ENCODE assay signal across 8 cellular contexts in genomic region chr11:66546368-66546965, GRCh38. TPM values are rescaled to one million over a fixed set of nuclear protein-coding genes. Genes with fewer than 3 reads are reported as not detected.
DNase-seq lines count a peak whose midpoint lies in the region; ATAC-seq, FAIRE-seq and TF ChIP-seq lines count a peak whose summit lies in the region.

TSS of gene ACTN3 (plus strand) at chr11:66546903. CDS start at chr11:66546938, 35 bp downstream.

- no peaks in the 10 kb centered on the region for H4K20me1 ChIP-seq in K562 (replicated peaks; ENCODE audit: control insufficient read depth, insufficient read depth, low read length)

- CTCF ChIA-PET in K562 (lab: Yijun Ruan, JAX; ENCODE audit: low intra/inter-chr PET ratio): no interaction called here

- no peak for TF ChIP-seq RAD21 in K562 (CRISPR knock-in tag; conservative IDR thresholded peaks at IDR 0.05 in 1 of 2, IDR thresholded peaks at IDR 0.05 in 1 of 2)

- no peak for TF ChIP-seq EP300 in K562 (IDR thresholded peaks at IDR 0.05; ENCODE audit: low read length)

- H3K4me3 ChIP-seq in K562 (peak within 1 kb of the TSS; percentile 94), thymus (ENCODE audit: low read length) (peak within 1 kb of the TSS; percentile 72)

- no peak for FAIRE-seq in K562 (lab: Jason Lieb, UNC)

- peak within 1 kb of the TSS; percentile 73 for H3K27ac ChIP-seq in K562 (ENCODE audit: extremely low read depth, low read depth, low read length)
- peak within 1 kb of the TSS; percentile 52 for H3K27ac ChIP-seq in layer of hippocampus (ENCODE audit: low read depth, low read length)
- peak within 1 kb of the TSS; percentile 78 for H3K27ac ChIP-seq in thymus (ENCODE audit: low read depth)

- H3K9me1 ChIP-seq in K562 (ENCODE audit: control insufficient read depth, insufficient read depth, low read length): no peaks in the 10 kb centered on the region

- H3K36me3 ChIP-seq in K562 (ENCODE audit: control insufficient read depth, insufficient read depth, low read length) (peaks cover 5% of the 10 kb centered on the region; the same call in 1 of the 3 replicates), thymus (ENCODE audit: control insufficient read depth, insufficient read depth) (peaks cover 15% of the 10 kb centered on the region)

- H3K4me1 ChIP-seq in K562 (replicated peaks in 1 of 2; ENCODE audit: control insufficient read depth in 2 of 2, insufficient read depth in 2 of 2, low read length in 2 of 2) (peaks cover 0 to 38% of the 10 kb centered on the region in 2 experiments; a peak in 4 of 5 replicates), thymus (ENCODE audit: control insufficient read depth, insufficient read depth, low read length) (peaks cover 15% of the 10 kb centered on the region)

- H3K4me2 ChIP-seq in K562 (ENCODE audit: insufficient read depth, low read length): peak within 1 kb of the TSS; percentile 75

- intact Hi-C loops in K562 (cut with micrococcal nuclease): no loop called here

- 7% methylated on average over 23 of the region's 37 CpGs for WGBS in K562 (ENCODE audit: insufficient coverage, low coverage, missing lambda C conversion rate)
- 15% methylated on average over 37 of the region's 37 CpGs for WGBS in thymus

- ATAC-seq in HG03460 (IDR thresholded peaks at IDR 0.05; ENCODE audit: unreplicated experiment) (peak; percentile 6), K562 (peak; percentile 1; the same call in 1 of the 3 replicates), GM19324 (IDR thresholded peaks at IDR 0.05; ENCODE audit: low FRiP score, unreplicated experiment) (no peak)

- in situ Hi-C loops in K562 (cut with MboI): no loop called here

- BruUV-seq in K562 (replicated peaks; lab: Mats Ljungman, UMichigan): no TSS peak

- peak within 1 kb of the TSS; percentile 81 to 98 for H3K9ac ChIP-seq in K562 (ENCODE audit: insufficient read depth in 1 of 2, low read depth in 2 of 2, low read length in 2 of 2)

- TF ChIP-seq POLR2A in K562 (conservative IDR thresholded peaks at IDR 0.05): no peak

- H3K27me3 ChIP-seq in K562 (ENCODE audit: control insufficient read depth in 2 of 2, insufficient read depth in 2 of 2, low read length in 2 of 2): peaks cover 0 to 4% of the 10 kb centered on the region in 2 experiments; a peak in 1 of 5 replicates
- no peaks in the 10 kb centered on the region for H3K27me3 ChIP-seq in layer of hippocampus (ENCODE audit: control insufficient read depth, insufficient read depth, low read length)
- peaks cover 12% of the 10 kb centered on the region for H3K27me3 ChIP-seq in thymus (ENCODE audit: control insufficient read depth, insufficient read depth)

- H3K9me3 ChIP-seq in K562 (replicated peaks; ENCODE audit: control insufficient read depth, insufficient read depth, low read depth, low read length) (no peaks in the 10 kb centered on the region), thymus (ENCODE audit: control insufficient read depth) (no peaks in the 10 kb centered on the region)

- peak; percentile 43 for DNase-seq in AG20443 (ENCODE audit: low spot score)
- DNase-seq in K562 (ENCODE audit: extremely low read depth in 1 of 4, low spot score in 3 of 4): peak in 2 of 4 experiments; percentile 56 to 57
- no peak for DNase-seq in DMS153 (lab: John Stamatoyannopoulos, UW)
- DNase-seq in NCI-H1436 treated with DMSO at 0.1 percent for 48 hours (lab: John Stamatoyannopoulos, UW): no peak

- no peak for TF ChIP-seq CTCF in K562 (IDR thresholded peaks at IDR 0.05 in 2 of 3, conservative IDR thresholded peaks at IDR 0.05 in 1 of 3; ENCODE audit: insufficient read depth in 2 of 3, low read depth in 1 of 3, low read length in 3 of 3)

- H3K79me2 ChIP-seq in K562 (ENCODE audit: control insufficient read depth, insufficient read depth, low read length): peaks cover 6% of the 10 kb centered on the region; the same call in 1 of the 3 replicates

- peak within 1 kb of the TSS; percentile 81 for H2AFZ ChIP-seq in K562 (ENCODE audit: low read depth, low read length)

- POLR2A ChIA-PET in K562 (lab: Yijun Ruan, JAX): interaction anchor here (0.7 to 1.8 kb wide), 7 partner anchors 10 to 132 kb away, joined by 3 to 12 read pairs (median 6); partner anchors contain the start of gene RBM4B

TF ChIP-seq in K562, 482 proteins besides CTCF, POLR2A, EP300 and RAD21 (continues in another document):
- TF ChIP-seq MCM7 (IDR thresholded peaks at IDR 0.05): no peak
- peak; percentile 69 for TF ChIP-seq PHF20 (IDR thresholded peaks at IDR 0.05; ENCODE audit: partially characterized antibody)
- TF ChIP-seq PRMT5 (CRISPR knock-in tag; IDR thresholded peaks at IDR 0.05): no peak
- no peak for TF ChIP-seq CREM (IDR thresholded peaks at IDR 0.05; ENCODE audit: low read depth)
- no peak for TF ChIP-seq ESRRB (CRISPR knock-in tag; IDR thresholded peaks at IDR 0.05; ENCODE audit: borderline replicate concordance)
- TF ChIP-seq TOE1 (IDR thresholded peaks at IDR 0.05; ENCODE audit: borderline replicate concordance): peak; percentile 49; the same call in 1 of the 2 replicates
- no peak for TF ChIP-seq TOE1 (CRISPR knock-in tag; IDR thresholded peaks at IDR 0.05; ENCODE audit: borderline replicate concordance, low read depth)
- no peak for TF ChIP-seq MBD1 (CRISPR knock-in tag; IDR thresholded peaks at IDR 0.05)
- peak; percentile 14; the same call in 1 of the 2 replicates for TF ChIP-seq E2F3 (CRISPR knock-in tag; IDR thresholded peaks at IDR 0.05)
- TF ChIP-seq ZNF785 (CRISPR knock-in tag; IDR thresholded peaks at IDR 0.05): no peak
- TF ChIP-seq DLX4 (CRISPR knock-in tag; IDR thresholded peaks at IDR 0.05): no peak
- no peak for TF ChIP-seq ZNF57 (CRISPR knock-in tag; IDR thresholded peaks at IDR 0.05)
- no peak for TF ChIP-seq JUN (IDR thresholded peaks at IDR 0.05; ENCODE audit: borderline replicate concordance, low read depth, low read length)
- no peak for TF ChIP-seq JUN (CRISPR knock-in tag; IDR thresholded peaks at IDR 0.05; ENCODE audit: borderline replicate concordance)
- TF ChIP-seq HDGF (IDR thresholded peaks at IDR 0.05): peak; percentile 95; the same call in 1 of the 2 replicates
- TF ChIP-seq MTA3 (IDR thresholded peaks at IDR 0.05; ENCODE audit: borderline replicate concordance): no peak
- peak; percentile 55 to 91; a peak in 3 of 4 replicates for TF ChIP-seq RCOR1 (IDR thresholded peaks at IDR 0.05; ENCODE audit: borderline replicate concordance in 1 of 2, low read depth in 2 of 2, low read length in 2 of 2)
- peak; percentile 75; the same call in 1 of the 2 replicates for TF ChIP-seq CC2D1A (IDR thresholded peaks at IDR 0.05)
- TF ChIP-seq ESRRA (IDR thresholded peaks at IDR 0.05; ENCODE audit: borderline replicate concordance, low read depth): peak; percentile 52
- TF ChIP-seq VEZF1 (CRISPR knock-in tag; IDR thresholded peaks at IDR 0.05): peak; percentile 65
- no peak for TF ChIP-seq L3MBTL2 (IDR thresholded peaks at IDR 0.05)
- TF ChIP-seq SETDB1 (IDR thresholded peaks at IDR 0.05; ENCODE audit: low read length): no peak
- TF ChIP-seq ZNF696 (CRISPR knock-in tag; conservative IDR thresholded peaks at IDR 0.05): no peak

RNA-seq across cellular contexts. Expression of gene ACTN3, which starts in this region (rescaled TPM):
- 0.21 TPM in 1 of 2 replicates, not detected in the other for total RNA-seq in K562 (2011; cell fraction: chromatin; rRNA removed; ENCODE audit: low replicate concordance)
- total RNA-seq in K562 (2011; cell fraction: nucleolus; rRNA removed): not detected in 2 replicates
- not detected in 2 replicates for total RNA-seq in K562 (2011; cell fraction: nucleoplasm; rRNA removed)
- total RNA-seq in K562 (2014; rRNA removed) (not detected in 2 replicates), K562 (2014; rRNA removed; fragmentation: Illumina TruSeq; extraction: Trizol) (not detected in 2 replicates), K562 (2015; rRNA removed; fragmentation: Illumina TruSeq; extraction: Trizol) (not detected in 2 replicates), K562 (2021) (not detected in 2 replicates)
- polyA plus RNA-seq in K562 (2011; rRNA removed) (not detected in 2 replicates), K562 (2014; fragmentation: Illumina TruSeq; extraction: Trizol) (not detected in 2 replicates), K562 (2014; fragmentation: Nextera tagmentation; extraction: Ambion mirVana) (not detected), K562 (2014; rRNA removed) (not detected in 2 replicates), thymus (0.05 TPM)
- not detected in 2 replicates for polyA plus RNA-seq in K562 (2011; cell fraction: cytosol; rRNA removed)
- polyA plus RNA-seq in K562 (2011; cell fraction: nucleus; rRNA removed): 0.04 and 0.07 TPM in 2 replicates
- not detected in 2 replicates for polyA plus RNA-seq in K562 (2012)
- not detected in 2 replicates for polyA minus RNA-seq in K562 (2011; rRNA and poly(A)+ RNA removed)
- polyA minus RNA-seq in K562 (2011; cell fraction: cytosol; rRNA and poly(A)+ RNA removed): not detected in 2 replicates
- polyA minus RNA-seq in K562 (2011; cell fraction: nucleus; rRNA and poly(A)+ RNA removed): not detected in 2 replicates

Comparison
In these comparisons a context has a peak if more than half of its experiments do, and no peak if none do; other contexts are left out.
1. Peak in ATAC-seq, H3K4me3 ChIP-seq, H3K27ac ChIP-seq, H3K9ac ChIP-seq and H3K4me2 ChIP-seq in K562; RNA of the gene not detected or under 1 TPM.